Comparison of ENCODE assay signal across 8 cellular contexts in genomic region chr12:31052666-31053439, GRCh38. TPM values are rescaled to one million over a fixed set of nuclear protein-coding genes. Genes with fewer than 3 reads are reported as not detected.
DNase-seq lines count a peak whose midpoint lies in the region; FAIRE-seq and TF ChIP-seq lines count a peak whose summit lies in the region.
"Not testable (repeated sequence)": the region's sequence is repeated elsewhere in the genome, so short reads cannot be mapped to it uniquely, and the experiment has no call there.

No MANE protein-coding gene starts in this region.

- POLR2A ChIA-PET in SK-N-SH (lab: Yijun Ruan, JAX) = not testable (repeated sequence)

- not testable (repeated sequence) for H3K79me2 ChIP-seq in SK-N-SH (ENCODE audit: insufficient read depth)

- FAIRE-seq in HTR-8/SVneo (lab: Jason Lieb, UNC) = peak; percentile 90

- not testable (repeated sequence) for H3K9me3 ChIP-seq in SK-N-SH

- H3K4me2 ChIP-seq in SK-N-SH = 0 out of 2 replicates have a peak overlapping the region, but pooled peaks have one; percentile 12

- H4K20me1 ChIP-seq in SK-N-SH (ENCODE audit: insufficient read depth) = not testable (repeated sequence)

- H2AFZ ChIP-seq in SK-N-SH (ENCODE audit: low read depth) = not testable (repeated sequence)

- not testable (repeated sequence) for H3K27me3 Mint-ChIP-seq in activated naive CD8-positive, alpha-beta T cell treated with anti-CD3 and anti-CD28 coated beads for 36 hours

- TF ChIP-seq CTCF in SK-N-SH (IDR thresholded peaks at IDR 0.05); choroid plexus epithelial cell (conservative IDR thresholded peaks at IDR 0.05; ENCODE audit: low read depth, low read length); foreskin fibroblast (IDR thresholded peaks at IDR 0.05; ENCODE audit: low read depth, low read length): not testable (repeated sequence)

- not testable (repeated sequence) for H3K9ac ChIP-seq in SK-N-SH

- H3K36me3 ChIP-seq in SK-N-SH (replicated peaks in 1 of 2; ENCODE audit: control insufficient read depth in 1 of 2, insufficient read depth in 2 of 2, low read length in 1 of 2) = not testable (repeated sequence)

- 0 out of 4 replicates have a peak overlapping the region, but pooled peaks of 1 of the 2 experiments have one; percentile 2 for H3K27ac ChIP-seq in SK-N-SH (ENCODE audit: low read depth in 2 of 2, low read length in 1 of 2)

- TF ChIP-seq RAD21 in SK-N-SH (IDR thresholded peaks at IDR 0.05; ENCODE audit: low read length) = not testable (repeated sequence)

- H3K4me3 Mint-ChIP-seq in activated naive CD8-positive, alpha-beta T cell treated with anti-CD3 and anti-CD28 coated beads for 36 hours = not testable (repeated sequence)

- CTCF ChIA-PET in SK-N-SH (lab: Yijun Ruan, JAX) = interaction anchor here (1.8 to 2.1 kb wide), 2 partner anchors 67 to 205 kb away, joined by 4 to 7 read pairs; no protein-coding TSS in a partner anchor

- DNase-seq in EH (ENCODE audit: low read depth) (peak; percentile 65), choroid plexus epithelial cell (ENCODE audit: low read depth) (peak; percentile 72), foreskin fibroblast (peak; percentile 67 to 75), kidney glomerular epithelial cell (lab: John Stamatoyannopoulos, UW) (peak; percentile 57)
- DNase-seq in HTR-8/SVneo (ENCODE audit: insufficient read length, low spot score); SK-N-SH; activated naive CD8-positive, alpha-beta T cell treated with anti-CD3 and anti-CD28 coated beads for 36 hours: not testable (repeated sequence)
- DNase-seq in stimulated activated CD8-positive, alpha-beta memory T cell treated with anti-CD3 and anti-CD28 coated beads, Interleukin-4, amount 100 ng/mL, for 48 hours = peak; percentile 30

- H3K4me3 ChIP-seq in SK-N-SH (ENCODE audit: low read depth in 2 of 2, low read length in 1 of 2); choroid plexus epithelial cell (ENCODE audit: low read depth, low read length); foreskin fibroblast (ENCODE audit: low read depth in 1 of 2, low read length in 2 of 2): not testable (repeated sequence)

- H3K9me3 Mint-ChIP-seq in activated naive CD8-positive, alpha-beta T cell treated with anti-CD3 and anti-CD28 coated beads for 36 hours = not testable (repeated sequence)

- WGBS in SK-N-SH (ENCODE audit: low lambda C conversion rate) = 70% methylated on average over 6 of the region's 7 CpGs

- H3K27ac Mint-ChIP-seq in activated naive CD8-positive, alpha-beta T cell treated with anti-CD3 and anti-CD28 coated beads for 36 hours = peak overlapping the region; percentile 47

- not testable (repeated sequence) for H3F3A ChIP-seq in SK-N-SH (replicated peaks; ENCODE audit: insufficient read depth)

- H3K4me1 ChIP-seq in SK-N-SH (ENCODE audit: control insufficient read depth in 1 of 2, insufficient read depth in 2 of 2, low read depth in 1 of 2, low read length in 1 of 2) = not testable (repeated sequence)

- H3K4me1 Mint-ChIP-seq in activated naive CD8-positive, alpha-beta T cell treated with anti-CD3 and anti-CD28 coated beads for 36 hours = peaks cover 25% of the 10 kb centered on the region

- not testable (repeated sequence) for H3K27me3 ChIP-seq in SK-N-SH (ENCODE audit: insufficient read depth)

- not testable (repeated sequence) for H3K9me2 ChIP-seq in SK-N-SH

- not testable (repeated sequence) for H3K36me3 Mint-ChIP-seq in activated naive CD8-positive, alpha-beta T cell treated with anti-CD3 and anti-CD28 coated beads for 36 hours

- not testable (repeated sequence) for TF ChIP-seq EP300 in SK-N-SH (IDR thresholded peaks at IDR 0.05; ENCODE audit: borderline replicate concordance in 1 of 2, low read depth in 1 of 2, low read length in 1 of 2)

TF ChIP-seq in SK-N-SH, 30 proteins besides CTCF, POLR2A, EP300 and RAD21:
- TF ChIP-seq JUND (IDR thresholded peaks at IDR 0.05) = peak; percentile 49
- TF ChIP-seq FOSL2 (IDR thresholded peaks at IDR 0.05; ENCODE audit: borderline replicate concordance, low read depth) = peak; percentile 48; the same call in 1 of the 2 replicates
- TF ChIP-seq, protein P1, sequence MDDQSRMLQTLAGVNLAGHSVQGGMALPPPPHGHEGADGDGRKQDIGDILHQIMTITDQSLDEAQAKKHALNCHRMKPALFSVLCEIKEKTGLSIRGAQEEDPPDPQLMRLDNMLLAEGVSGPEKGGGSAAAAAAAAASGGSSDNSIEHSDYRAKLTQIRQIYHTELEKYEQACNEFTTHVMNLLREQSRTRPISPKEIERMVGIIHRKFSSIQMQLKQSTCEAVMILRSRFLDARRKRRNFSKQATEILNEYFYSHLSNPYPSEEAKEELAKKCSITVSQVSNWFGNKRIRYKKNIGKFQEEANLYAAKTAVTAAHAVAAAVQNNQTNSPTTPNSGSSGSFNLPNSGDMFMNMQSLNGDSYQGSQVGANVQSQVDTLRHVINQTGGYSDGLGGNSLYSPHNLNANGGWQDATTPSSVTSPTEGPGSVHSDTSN (IDR thresholded peaks at IDR 0.05) = peak; percentile 13; the same call in 1 of the 2 replicates
- 0 out of 2 replicates have a peak, but pooled peaks have one; percentile 6 for TF ChIP-seq TCF12 (IDR thresholded peaks at IDR 0.05)

RNA-seq across cellular contexts. Expression of gene DDX11, which starts 20.8 kb away (rescaled TPM):
- 33.4 and 38.3 TPM in 2 replicates for polyA plus RNA-seq in SK-N-SH (2012; rRNA removed)
- 7.8 and 12.2 TPM in 2 replicates for polyA plus RNA-seq in SK-N-SH (2012; cell fraction: cytosol; rRNA removed)
- polyA plus RNA-seq in SK-N-SH (2012; cell fraction: nucleus; rRNA removed) = 221 and 235 TPM in 2 replicates
- 100 to 1,000 TPM; 141 to 143 TPM for total RNA-seq in activated naive CD8-positive, alpha-beta T cell treated with anti-CD3 and anti-CD28 coated beads for 36 hours
